21 cellular contexts compared by ENCODE assay signal in the genomic region with DNA sequence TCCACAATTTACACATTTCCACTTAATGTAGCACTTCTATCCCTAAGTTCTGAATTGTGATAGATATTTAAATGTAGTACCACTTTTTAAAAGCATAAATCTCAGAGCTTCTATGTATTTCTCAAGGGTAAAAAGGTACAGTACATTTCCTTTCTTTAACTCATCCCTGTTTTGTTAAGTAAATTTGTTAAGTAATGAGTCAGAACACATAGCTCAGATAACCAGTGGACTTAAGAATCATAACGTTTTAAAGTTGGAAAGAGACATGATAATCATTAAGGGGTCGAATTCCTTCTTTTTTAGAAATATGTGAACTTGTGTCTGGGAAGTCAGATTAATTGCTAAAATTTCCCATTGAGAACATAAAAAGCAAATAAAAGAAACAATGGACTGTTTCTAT.
"Had no signal": no experiment of that assay in that cellular context is flagged by ENCODE, and none has a peak within 500 bp of the region (broad histone marks: within the 10 kb centered on the region; RNA-seq: fewer than 3 reads in every experiment).

No MANE protein-coding gene starts in this region.

- H3K27ac ChIP-seq: lower lobe of right lung, tibial nerve had no signal

- ATAC-seq: activated CD8-positive, alpha-beta memory T cell treated with anti-CD3 and anti-CD28 coated beads, Interleukin-2, amount 10 ng/mL, durations not matched to agents 7 days and 5 days; activated T-helper 17 cell treated with anti-CD3 and anti-CD28 coated beads, Interleukin-2, amount 50 U/mL, for 72 hours; lower lobe of right lung; T-cell had no signal

- H3K36me3 Mint-ChIP-seq: activated CD8-positive, alpha-beta memory T cell treated with anti-CD3 and anti-CD28 coated beads, Interleukin-2, amount 10 ng/mL, durations not matched to agents 7 days and 5 days; T-cell had no signal

- H3K4me3 ChIP-seq: lower lobe of right lung, tibial nerve had no signal

- H3K27ac Mint-ChIP-seq: activated B cell treated with CpG ODN at 0.5 μM for 24 hours; activated CD4-positive, alpha-beta memory T cell treated with anti-CD3 and anti-CD28 coated beads, Interleukin-2, amount 10 ng/mL, durations not matched to agents 7 days and 5 days; activated CD8-positive, alpha-beta memory T cell treated with anti-CD3 and anti-CD28 coated beads, Interleukin-2, amount 10 ng/mL, durations not matched to agents 7 days and 5 days; activated T-helper 17 cell treated with anti-CD3 and anti-CD28 coated beads, Interleukin-2, amount 50 U/mL, for 72 hours; stimulated activated naive CD8-positive, alpha-beta T cell treated with anti-CD3 and anti-CD28 coated beads, Interleukin-15, Interleukin-2, amounts not matched to agents 100 ng/mL and 50 ng/mL, for 24 hours; T-cell had no signal

- H3K36me3 ChIP-seq: lower lobe of right lung, tibial nerve had no signal

- H3K4me1 Mint-ChIP-seq: activated B cell treated with CpG ODN at 0.5 μM for 24 hours; activated CD4-positive, alpha-beta memory T cell treated with anti-CD3 and anti-CD28 coated beads, Interleukin-2, amount 10 ng/mL, durations not matched to agents 7 days and 5 days; activated CD8-positive, alpha-beta memory T cell treated with anti-CD3 and anti-CD28 coated beads, Interleukin-2, amount 10 ng/mL, durations not matched to agents 7 days and 5 days; activated T-helper 17 cell treated with anti-CD3 and anti-CD28 coated beads, Interleukin-2, amount 50 U/mL, for 72 hours; T-cell had no signal

- H3K4me1 ChIP-seq: lower lobe of right lung, tibial nerve had no signal

- H3K27me3 ChIP-seq: tibial nerve had no signal

- H3K4me3 Mint-ChIP-seq: activated B cell treated with CpG ODN at 0.5 μM for 24 hours; activated CD4-positive, alpha-beta memory T cell treated with anti-CD3 and anti-CD28 coated beads, Interleukin-2, amount 10 ng/mL, durations not matched to agents 7 days and 5 days; activated CD8-positive, alpha-beta memory T cell treated with anti-CD3 and anti-CD28 coated beads, Interleukin-2, amount 10 ng/mL, durations not matched to agents 7 days and 5 days; activated T-helper 17 cell treated with anti-CD3 and anti-CD28 coated beads, Interleukin-2, amount 50 U/mL, for 72 hours; stimulated activated naive CD8-positive, alpha-beta T cell treated with anti-CD3 and anti-CD28 coated beads, Interleukin-15, Interleukin-2, amounts not matched to agents 100 ng/mL and 50 ng/mL, for 24 hours; T-cell had no signal

- FAIRE-seq: keratinocyte, urothelium cell line had no signal

- H3K9me3 ChIP-seq: lower lobe of right lung had no signal

- DNase-seq: activated B cell treated with CpG ODN at 0.5 μM for 24 hours; activated CD4-positive, alpha-beta memory T cell treated with anti-CD3 and anti-CD28 coated beads, Interleukin-2, amount 10 ng/mL, durations not matched to agents 7 days and 5 days; activated CD4-positive, alpha-beta T cell treated with anti-CD3 and anti-CD28 coated beads for 4 hours; activated CD8-positive, alpha-beta memory T cell treated with anti-CD3 and anti-CD28 coated beads, Interleukin-2, amount 10 ng/mL, durations not matched to agents 7 days and 5 days; activated naive CD4-positive, alpha-beta T cell treated with Interleukin-2 at 50 U/mL for 16 hours; aorta; cerebellar nuclear complex; dermis blood vessel endothelial cell; effector memory CD4-positive, alpha-beta T cell; foreskin melanocyte; glutamatergic neuron; hypothalamus; lower lobe of right lung; retina; stimulated activated CD4-positive, alpha-beta T cell treated with anti-CD3 and anti-CD28 coated beads, Interleukin-2, amount 100 ng/mL, for 24 hours; T-cell had no signal
